Comparison of ENCODE assay signal across 8 cellular contexts in genomic region chr12:27524489-27524835, GRCh38. TPM values are rescaled to one million over a fixed set of nuclear protein-coding genes. Genes with fewer than 3 reads are reported as not detected.
DNase-seq lines count a peak whose midpoint lies in the region; ATAC-seq, FAIRE-seq and TF ChIP-seq lines count a peak whose summit lies in the region.

No MANE protein-coding gene starts in this region.

- peaks cover 18 to 47% (median 41%) of the 10 kb centered on the region in 3 donors for H3K4me1 Mint-ChIP-seq in naive B cell

- H3K27me3 ChIP-seq in BJ (ENCODE audit: control insufficient read depth, insufficient read depth, low read length) (no peaks in the 10 kb centered on the region), bronchial epithelial cell (ENCODE audit: control insufficient read depth, insufficient read depth, low read length) (no peaks in the 10 kb centered on the region)

- H3K36me3 ChIP-seq in BJ (ENCODE audit: control insufficient read depth, insufficient read depth, low read length) (no peaks in the 10 kb centered on the region), bronchial epithelial cell (ENCODE audit: control insufficient read depth, insufficient read depth, low read length) (no peaks in the 10 kb centered on the region)

- CTCF ChIA-PET in BJ (lab: Yijun Ruan, JAX) = interaction anchor here (0.6 to 2.5 kb wide), 15 partner anchors 8 to 128 kb away, joined by 3 to 14 read pairs (median 4); no protein-coding TSS in a partner anchor

- POLR2A ChIA-PET in BJ (lab: Charles Lee) = interaction anchor here (1.5 kb wide), 1 partner anchor 11 kb away, joined by 3 read pairs; no protein-coding TSS in a partner anchor

- no peaks in the 10 kb centered on the region for H3K9me3 Mint-ChIP-seq in naive B cell

- H3K27me3 Mint-ChIP-seq in naive B cell = peaks cover 3 to 8% (median 5%) of the 10 kb centered on the region in 3 donors

- H3K4me3 ChIP-seq in BJ (ENCODE audit: low read depth, low read length) (peak overlapping the region; percentile 88), bronchial epithelial cell (ENCODE audit: low read depth, low read length) (peak overlapping the region; percentile 75)

- ATAC-seq in HG03175 (IDR thresholded peaks at IDR 0.05; ENCODE audit: unreplicated experiment) = peak; percentile 5
- ATAC-seq in naive B cell (ENCODE audit: low read depth in 2 of 2) = no peak

- peak overlapping the region; percentile 91 to 99 (median 97) for H3K4me3 Mint-ChIP-seq in naive B cell

- no peaks in the 10 kb centered on the region for H3K36me3 Mint-ChIP-seq in naive B cell

- TF ChIP-seq CTCF in BJ (IDR thresholded peaks at IDR 0.05; ENCODE audit: insufficient read depth, low read depth, low read length) (no peak), bronchial epithelial cell (IDR thresholded peaks at IDR 0.05; ENCODE audit: insufficient read depth, low read length, severe bottlenecking) (no peak)

- no peak for FAIRE-seq in bronchial epithelial cell (lab: Jason Lieb, UNC)

- peak overlapping the region in 5 of 6 donors; percentile 3 to 99 (median 91) for H3K27ac Mint-ChIP-seq in naive B cell

- DNase-seq in BJ (ENCODE audit: low read depth) = no peak
- DNase-seq in bronchial epithelial cell (ENCODE audit: low read depth) = no peak
- DNase-seq in naive B cell = no peak
- no peak for DNase-seq in NCI-H2029 (lab: John Stamatoyannopoulos, UW)
- no peak for DNase-seq in NCI-H146 treated with DMSO at 0.1 percent for 48 hours (lab: John Stamatoyannopoulos, UW; ENCODE audit: unreplicated experiment)
- no peak for DNase-seq in RKO (ENCODE audit: low spot score)
- DNase-seq in SKM-1 treated with dmso at 0.1 percent for 144 hours (lab: John Stamatoyannopoulos, UW; ENCODE audit: unreplicated experiment) = no peak

RNA-seq across cellular contexts. Expression of gene PPFIBP1, which starts 0.5 kb away (rescaled TPM):
- polyA plus RNA-seq in BJ (2011; rRNA removed) = 47.5 and 67.4 TPM in 2 replicates
- polyA minus RNA-seq in BJ (2011; rRNA and poly(A)+ RNA removed) = 83.0 and 93.0 TPM in 2 replicates
- total RNA-seq in bronchial epithelial cell = 31.1 and 43.3 TPM in 2 replicates
- 10 to 100 TPM in 4 of 6 donors, 1 to 10 TPM in 2; 8.2 to 19.0 (median 14.4) TPM for polyA plus RNA-seq in naive B cell (ENCODE audit: low read depth in 6 of 6)
